Comparison of ENCODE assay signal across 1 cellular context in genomic region chr11:1772270-1773130, GRCh38.
A peak's percentile ranks its signal among the peaks of the same experiment; 100 is the strongest.
TF ChIP-seq lines count a peak whose summit lies in the region.

No MANE protein-coding gene starts in this region.

TF ChIP-seq in K562, 482 proteins besides CTCF, POLR2A, EP300 and RAD21 (continued from another document and continues in another):
- TF ChIP-seq, protein P1, sequence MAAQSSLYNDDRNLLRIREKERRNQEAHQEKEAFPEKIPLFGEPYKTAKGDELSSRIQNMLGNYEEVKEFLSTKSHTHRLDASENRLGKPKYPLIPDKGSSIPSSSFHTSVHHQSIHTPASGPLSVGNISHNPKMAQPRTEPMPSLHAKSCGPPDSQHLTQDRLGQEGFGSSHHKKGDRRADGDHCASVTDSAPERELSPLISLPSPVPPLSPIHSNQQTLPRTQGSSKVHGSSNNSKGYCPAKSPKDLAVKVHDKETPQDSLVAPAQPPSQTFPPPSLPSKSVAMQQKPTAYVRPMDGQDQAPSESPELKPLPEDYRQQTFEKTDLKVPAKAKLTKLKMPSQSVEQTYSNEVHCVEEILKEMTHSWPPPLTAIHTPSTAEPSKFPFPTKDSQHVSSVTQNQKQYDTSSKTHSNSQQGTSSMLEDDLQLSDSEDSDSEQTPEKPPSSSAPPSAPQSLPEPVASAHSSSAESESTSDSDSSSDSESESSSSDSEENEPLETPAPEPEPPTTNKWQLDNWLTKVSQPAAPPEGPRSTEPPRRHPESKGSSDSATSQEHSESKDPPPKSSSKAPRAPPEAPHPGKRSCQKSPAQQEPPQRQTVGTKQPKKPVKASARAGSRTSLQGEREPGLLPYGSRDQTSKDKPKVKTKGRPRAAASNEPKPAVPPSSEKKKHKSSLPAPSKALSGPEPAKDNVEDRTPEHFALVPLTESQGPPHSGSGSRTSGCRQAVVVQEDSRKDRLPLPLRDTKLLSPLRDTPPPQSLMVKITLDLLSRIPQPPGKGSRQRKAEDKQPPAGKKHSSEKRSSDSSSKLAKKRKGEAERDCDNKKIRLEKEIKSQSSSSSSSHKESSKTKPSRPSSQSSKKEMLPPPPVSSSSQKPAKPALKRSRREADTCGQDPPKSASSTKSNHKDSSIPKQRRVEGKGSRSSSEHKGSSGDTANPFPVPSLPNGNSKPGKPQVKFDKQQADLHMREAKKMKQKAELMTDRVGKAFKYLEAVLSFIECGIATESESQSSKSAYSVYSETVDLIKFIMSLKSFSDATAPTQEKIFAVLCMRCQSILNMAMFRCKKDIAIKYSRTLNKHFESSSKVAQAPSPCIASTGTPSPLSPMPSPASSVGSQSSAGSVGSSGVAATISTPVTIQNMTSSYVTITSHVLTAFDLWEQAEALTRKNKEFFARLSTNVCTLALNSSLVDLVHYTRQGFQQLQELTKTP (IDR thresholded peaks at IDR 0.05; ENCODE audit: low read depth in 1 of 2, partially characterized antibody in 2 of 2) = peak in 1 of 2 experiments; percentile 58
- no peak for TF ChIP-seq NFYB (IDR thresholded peaks at IDR 0.05; ENCODE audit: extremely low read depth, insufficient read length)
- no peak for TF ChIP-seq ELF1 (tag; IDR thresholded peaks at IDR 0.05)
- TF ChIP-seq NR2C2 (CRISPR knock-in tag; IDR thresholded peaks at IDR 0.05) = no peak
- peak; percentile 57 for TF ChIP-seq NR2C2 (tag; IDR thresholded peaks at IDR 0.05)
- TF ChIP-seq THRAP3 (IDR thresholded peaks at IDR 0.05; ENCODE audit: borderline replicate concordance) = 0 out of 2 replicates have a peak, but pooled peaks have one; percentile 70
- no peak for TF ChIP-seq ZNF175 (CRISPR knock-in tag; IDR thresholded peaks at IDR 0.05; ENCODE audit: low read depth)
- no peak for TF ChIP-seq ZNF639 (CRISPR knock-in tag; conservative IDR thresholded peaks at IDR 0.05 in 1 of 2, IDR thresholded peaks at IDR 0.05 in 1 of 2)
- 0 out of 2 replicates have a peak, but pooled peaks have one; percentile 49 for TF ChIP-seq ARID2 (IDR thresholded peaks at IDR 0.05)
- TF ChIP-seq EP400 (IDR thresholded peaks at IDR 0.05) = peak; percentile 74
- no peak for TF ChIP-seq CHD2 (IDR thresholded peaks at IDR 0.05; ENCODE audit: low read depth, low read length)
- TF ChIP-seq ZNF431 (CRISPR knock-in tag; IDR thresholded peaks at IDR 0.05) = no peak
- TF ChIP-seq CREB3 (tag; conservative IDR thresholded peaks at IDR 0.05; ENCODE audit: low read depth) = no peak
- no peak for TF ChIP-seq ZNF274 (IDR thresholded peaks at IDR 0.05; ENCODE audit: borderline replicate concordance, low read depth, low read length)
- no peak for TF ChIP-seq RBM14 (IDR thresholded peaks at IDR 0.05; ENCODE audit: borderline replicate concordance, insufficient read depth, low read depth, low read length)
- TF ChIP-seq HDAC6 (IDR thresholded peaks at IDR 0.05; ENCODE audit: low read depth, low read length) = no peak
- peak; percentile 39; the same call in 1 of the 2 replicates for TF ChIP-seq CEBPG (CRISPR knock-in tag; IDR thresholded peaks at IDR 0.05)
- TF ChIP-seq CEBPG (tag; conservative IDR thresholded peaks at IDR 0.05 in 1 of 2, IDR thresholded peaks at IDR 0.05 in 1 of 2) = no peak
- TF ChIP-seq NCOA1 (IDR thresholded peaks at IDR 0.05; ENCODE audit: low read depth) = peak; percentile 64; the same call in 1 of the 2 replicates
- no peak for TF ChIP-seq RREB1 (CRISPR knock-in tag; IDR thresholded peaks at IDR 0.05)
- TF ChIP-seq, protein P2, sequence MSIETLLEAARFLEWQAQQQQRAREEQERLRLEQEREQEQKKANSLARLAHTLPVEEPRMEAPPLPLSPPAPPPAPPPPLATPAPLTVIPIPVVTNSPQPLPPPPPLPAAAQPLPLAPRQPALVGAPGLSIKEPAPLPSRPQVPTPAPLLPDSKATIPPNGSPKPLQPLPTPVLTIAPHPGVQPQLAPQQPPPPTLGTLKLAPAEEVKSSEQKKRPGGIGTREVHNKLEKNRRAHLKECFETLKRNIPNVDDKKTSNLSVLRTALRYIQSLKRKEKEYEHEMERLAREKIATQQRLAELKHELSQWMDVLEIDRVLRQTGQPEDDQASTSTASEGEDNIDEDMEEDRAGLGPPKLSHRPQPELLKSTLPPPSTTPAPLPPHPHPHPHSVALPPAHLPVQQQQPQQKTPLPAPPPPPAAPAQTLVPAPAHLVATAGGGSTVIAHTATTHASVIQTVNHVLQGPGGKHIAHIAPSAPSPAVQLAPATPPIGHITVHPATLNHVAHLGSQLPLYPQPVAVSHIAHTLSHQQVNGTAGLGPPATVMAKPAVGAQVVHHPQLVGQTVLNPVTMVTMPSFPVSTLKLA (conservative IDR thresholded peaks at IDR 0.05) = peak in 1 of 2 experiments; percentile 59; a peak in 3 of 4 replicates
- TF ChIP-seq LCOR (CRISPR knock-in tag; IDR thresholded peaks at IDR 0.05) = no peak
- TF ChIP-seq HNRNPUL1 (IDR thresholded peaks at IDR 0.05; ENCODE audit: low read length) = no peak
- no peak for TF ChIP-seq FOXP1 (CRISPR knock-in tag; IDR thresholded peaks at IDR 0.05)
- 0 out of 2 replicates have a peak, but pooled peaks have one; percentile 11 for TF ChIP-seq NFIC (IDR thresholded peaks at IDR 0.05)
- TF ChIP-seq TEAD1 (CRISPR knock-in tag; IDR thresholded peaks at IDR 0.05) = no peak
- peak; percentile 42 for TF ChIP-seq CBFA2T3 (IDR thresholded peaks at IDR 0.05)
- TF ChIP-seq SOX6 (IDR thresholded peaks at IDR 0.05) = peak; percentile 49; the same call in 1 of the 2 replicates
- peak; percentile 71; the same call in 1 of the 2 replicates for TF ChIP-seq ATF7 (IDR thresholded peaks at IDR 0.05)
- TF ChIP-seq PML (IDR thresholded peaks at IDR 0.05; ENCODE audit: low read length) = no peak
- no peak for TF ChIP-seq ZNF354B (CRISPR knock-in tag; IDR thresholded peaks at IDR 0.05)
- TF ChIP-seq, protein P3, sequence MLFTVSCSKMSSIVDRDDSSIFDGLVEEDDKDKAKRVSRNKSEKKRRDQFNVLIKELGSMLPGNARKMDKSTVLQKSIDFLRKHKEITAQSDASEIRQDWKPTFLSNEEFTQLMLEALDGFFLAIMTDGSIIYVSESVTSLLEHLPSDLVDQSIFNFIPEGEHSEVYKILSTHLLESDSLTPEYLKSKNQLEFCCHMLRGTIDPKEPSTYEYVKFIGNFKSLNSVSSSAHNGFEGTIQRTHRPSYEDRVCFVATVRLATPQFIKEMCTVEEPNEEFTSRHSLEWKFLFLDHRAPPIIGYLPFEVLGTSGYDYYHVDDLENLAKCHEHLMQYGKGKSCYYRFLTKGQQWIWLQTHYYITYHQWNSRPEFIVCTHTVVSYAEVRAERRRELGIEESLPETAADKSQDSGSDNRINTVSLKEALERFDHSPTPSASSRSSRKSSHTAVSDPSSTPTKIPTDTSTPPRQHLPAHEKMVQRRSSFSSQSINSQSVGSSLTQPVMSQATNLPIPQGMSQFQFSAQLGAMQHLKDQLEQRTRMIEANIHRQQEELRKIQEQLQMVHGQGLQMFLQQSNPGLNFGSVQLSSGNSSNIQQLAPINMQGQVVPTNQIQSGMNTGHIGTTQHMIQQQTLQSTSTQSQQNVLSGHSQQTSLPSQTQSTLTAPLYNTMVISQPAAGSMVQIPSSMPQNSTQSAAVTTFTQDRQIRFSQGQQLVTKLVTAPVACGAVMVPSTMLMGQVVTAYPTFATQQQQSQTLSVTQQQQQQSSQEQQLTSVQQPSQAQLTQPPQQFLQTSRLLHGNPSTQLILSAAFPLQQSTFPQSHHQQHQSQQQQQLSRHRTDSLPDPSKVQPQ (CRISPR knock-in tag; IDR thresholded peaks at IDR 0.05; ENCODE audit: borderline replicate concordance) = no peak
- peak in 1 of 3 experiments; percentile 11 for TF ChIP-seq YY1 (IDR thresholded peaks at IDR 0.05; ENCODE audit: borderline replicate concordance in 1 of 3, control insufficient read depth in 1 of 3, extremely low read depth in 1 of 3, insufficient read depth in 3 of 3, insufficient read length in 1 of 3, insufficient replicate concordance in 2 of 3, low read depth in 1 of 3, low read length in 2 of 3)
- no peak for TF ChIP-seq MCM2 (IDR thresholded peaks at IDR 0.05; ENCODE audit: low read depth)
- TF ChIP-seq NFE2L1 (tag; IDR thresholded peaks at IDR 0.05; ENCODE audit: borderline replicate concordance, low read depth) = peak; percentile 89
- peak in 1 of 2 experiments; percentile 88; a peak in 2 of 4 replicates for TF ChIP-seq HDAC1 (IDR thresholded peaks at IDR 0.05)
- TF ChIP-seq IFI16 (CRISPR knock-in tag; IDR thresholded peaks at IDR 0.05) = no peak
- peak; percentile 86 for TF ChIP-seq SMARCC2 (IDR thresholded peaks at IDR 0.05; ENCODE audit: low read depth)
- TF ChIP-seq ERF (CRISPR knock-in tag; IDR thresholded peaks at IDR 0.05) = no peak
- 0 out of 2 replicates have a peak, but pooled peaks have one; percentile 57 for TF ChIP-seq FOXJ2 (tag; IDR thresholded peaks at IDR 0.05)
- TF ChIP-seq, protein P4, sequence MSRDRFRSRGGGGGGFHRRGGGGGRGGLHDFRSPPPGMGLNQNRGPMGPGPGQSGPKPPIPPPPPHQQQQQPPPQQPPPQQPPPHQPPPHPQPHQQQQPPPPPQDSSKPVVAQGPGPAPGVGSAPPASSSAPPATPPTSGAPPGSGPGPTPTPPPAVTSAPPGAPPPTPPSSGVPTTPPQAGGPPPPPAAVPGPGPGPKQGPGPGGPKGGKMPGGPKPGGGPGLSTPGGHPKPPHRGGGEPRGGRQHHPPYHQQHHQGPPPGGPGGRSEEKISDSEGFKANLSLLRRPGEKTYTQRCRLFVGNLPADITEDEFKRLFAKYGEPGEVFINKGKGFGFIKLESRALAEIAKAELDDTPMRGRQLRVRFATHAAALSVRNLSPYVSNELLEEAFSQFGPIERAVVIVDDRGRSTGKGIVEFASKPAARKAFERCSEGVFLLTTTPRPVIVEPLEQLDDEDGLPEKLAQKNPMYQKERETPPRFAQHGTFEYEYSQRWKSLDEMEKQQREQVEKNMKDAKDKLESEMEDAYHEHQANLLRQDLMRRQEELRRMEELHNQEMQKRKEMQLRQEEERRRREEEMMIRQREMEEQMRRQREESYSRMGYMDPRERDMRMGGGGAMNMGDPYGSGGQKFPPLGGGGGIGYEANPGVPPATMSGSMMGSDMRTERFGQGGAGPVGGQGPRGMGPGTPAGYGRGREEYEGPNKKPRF (IDR thresholded peaks at IDR 0.05; ENCODE audit: low read depth, low read length) = no peak
- TF ChIP-seq NCOA4 (IDR thresholded peaks at IDR 0.05; ENCODE audit: partially characterized antibody) = peak; percentile 54
- TF ChIP-seq XRCC5 (IDR thresholded peaks at IDR 0.05; ENCODE audit: low read depth, low read length) = no peak
- TF ChIP-seq POLR3G (IDR thresholded peaks at IDR 0.05; ENCODE audit: extremely low read depth, insufficient read length, insufficient replicate concordance) = no peak
